Comparison of ENCODE assay signal across 13 cellular contexts in the genomic region with DNA sequence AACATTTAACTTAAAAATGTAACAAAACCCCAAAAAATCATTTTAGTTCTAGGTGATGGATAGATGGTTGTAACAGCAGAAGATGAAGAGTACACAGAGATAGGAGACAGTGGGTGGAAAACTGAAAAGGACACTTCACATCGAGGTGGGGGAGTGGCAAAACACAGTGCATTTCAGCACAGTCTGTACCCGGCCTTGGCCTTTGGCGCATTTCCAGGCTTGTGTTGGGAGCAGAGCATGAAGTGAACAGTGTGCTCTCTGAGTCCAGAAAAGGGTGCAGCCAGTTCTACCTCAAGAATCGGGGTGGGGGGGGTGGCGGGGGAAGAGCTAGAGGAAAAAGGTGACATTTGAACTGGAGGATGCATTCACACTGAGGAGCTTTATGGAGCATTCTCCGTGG. TPM values are rescaled to one million over a fixed set of nuclear protein-coding genes. Genes with fewer than 3 reads are reported as not detected.
DNase-seq lines count a peak whose midpoint lies in the region; ATAC-seq and TF ChIP-seq lines count a peak whose summit lies in the region.
"Had no signal": no experiment of that assay in that cellular context is flagged by ENCODE, and none has a peak within 500 bp of the region (broad histone marks: within the 10 kb centered on the region; RNA-seq: fewer than 3 reads in every experiment).

No MANE protein-coding gene starts in this region.

- H3K9me3 ChIP-seq in upper lobe of right lung: no peaks in the 10 kb centered on the region

- intact Hi-C loops in Right ventricle myocardium inferior (cut with DNase I): no loop called here
- intact Hi-C loops in cardiac septum (cut with DNase I): no loop called here
- intact Hi-C loops in upper lobe of right lung (cut with DNase I): no loop called here

- H3K4me3 Mint-ChIP-seq in mesothelial cell of epicardium: peak overlapping the region; percentile 24
- H3K4me3 Mint-ChIP-seq: dendritic cell treated with granulocyte-macrophage colony-stimulating factor and Interleukin-4, amounts not matched to agents 40 ng/mL and 50 ng/mL, for 4 days had no signal

- no peaks in the 10 kb centered on the region for H3K4me1 ChIP-seq in upper lobe of right lung

- H3K9me3 Mint-ChIP-seq in mesothelial cell of epicardium: peaks cover 15% of the 10 kb centered on the region
- H3K9me3 Mint-ChIP-seq: dendritic cell treated with granulocyte-macrophage colony-stimulating factor and Interleukin-4, amounts not matched to agents 40 ng/mL and 50 ng/mL, for 4 days had no signal

- peak; percentile 18 for ATAC-seq in Right ventricle myocardium inferior
- ATAC-seq in upper lobe of right lung: peak; percentile 20

- H3K36me3 ChIP-seq in upper lobe of right lung: peaks cover 15% of the 10 kb centered on the region

- DNase-seq in Right ventricle myocardium inferior (ENCODE audit: missing footprints) (peak; percentile 85), cardiac septum (ENCODE audit: low spot score) (no peak), choroid plexus epithelial cell (ENCODE audit: low read depth) (peak; percentile 65), mesothelial cell of epicardium (ENCODE audit: low spot score in 2 of 2, unreplicated experiment in 2 of 2) (no peak), upper lobe of right lung (peak; percentile 85), NCI-H446 treated with DMSO at 0.1 percent for 48 hours (lab: John Stamatoyannopoulos, UW) (no peak), EL (no peak)
- DNase-seq in stimulated activated CD4-positive, alpha-beta T cell treated with anti-CD3 and anti-CD28 coated beads, Interleukin-15, amount 100 ng/mL, for 24 hours: no peak
- DNase-seq: activated effector memory CD4-positive, alpha-beta T cell treated with anti-CD3 and anti-CD28 coated beads, Interleukin-2, amount 50 U/mL, for 16 hours; NCI-H226 had no signal

- H3K27ac Mint-ChIP-seq in mesothelial cell of epicardium: peak overlapping the region; percentile 73
- H3K27ac Mint-ChIP-seq: dendritic cell treated with granulocyte-macrophage colony-stimulating factor and Interleukin-4, amounts not matched to agents 40 ng/mL and 50 ng/mL, for 4 days had no signal

- H3K36me3 Mint-ChIP-seq in mesothelial cell of epicardium: peaks cover 17% of the 10 kb centered on the region

- peaks cover 72% of the 10 kb centered on the region for H3K4me1 Mint-ChIP-seq in mesothelial cell of epicardium

- no peak overlapping the region for H3K27ac ChIP-seq in upper lobe of right lung
- H3K27ac ChIP-seq: BLaER1 treated with 17β-estradiol and CSF1 and Interleukin-3, amounts not matched to agents 10 nM and 100 nM; VCaP had no signal

- no peaks in the 10 kb centered on the region for H3K27me3 Mint-ChIP-seq in mesothelial cell of epicardium (ENCODE audit: low read depth)

- no peak overlapping the region for H3K4me3 ChIP-seq in choroid plexus epithelial cell (ENCODE audit: low read depth, low read length)
- H3K4me3 ChIP-seq in upper lobe of right lung: peak overlapping the region; percentile 16
- H3K4me3 ChIP-seq: BLaER1 treated with 17β-estradiol and CSF1 and Interleukin-3, amounts not matched to agents 10 nM and 100 nM had no signal

- TF ChIP-seq CTCF in choroid plexus epithelial cell (conservative IDR thresholded peaks at IDR 0.05; ENCODE audit: low read depth, low read length) (no peak), mesothelial cell of epicardium (IDR thresholded peaks at IDR 0.05; ENCODE audit: unreplicated experiment) (no peak), upper lobe of right lung (IDR thresholded peaks at IDR 0.05) (no peak)

- no peaks in the 10 kb centered on the region for H3K27me3 ChIP-seq in upper lobe of right lung

RNA-seq across cellular contexts. Expression of a gene that starts 4.3 kb away (rescaled TPM):
- 34.1 TPM for total RNA-seq in Right ventricle myocardium inferior
- 34.2 TPM for total RNA-seq in cardiac septum
- 99.0 to 103 TPM (median 102 TPM) in 3 replicates for total RNA-seq in mesothelial cell of epicardium
- total RNA-seq in upper lobe of right lung: 44.4 TPM

RNA-seq across cellular contexts. Expression of a gene that starts 7.5 kb away (rescaled TPM):
- total RNA-seq in Right ventricle myocardium inferior: 3.4 TPM
- total RNA-seq in cardiac septum: 7.2 TPM
- 26.2 to 31.5 TPM (median 29.0 TPM) in 3 replicates for total RNA-seq in mesothelial cell of epicardium
- 12.6 TPM for total RNA-seq in upper lobe of right lung

RNA-seq across cellular contexts. Expression of a gene that starts 37.9 kb away (rescaled TPM):
- 0.35 TPM for total RNA-seq in Right ventricle myocardium inferior
- 3.2 TPM for total RNA-seq in cardiac septum
- total RNA-seq in mesothelial cell of epicardium: 27.2 to 29.0 TPM (median 28.5 TPM) in 3 replicates
- 1.3 TPM for total RNA-seq in upper lobe of right lung

Comparison
In these comparisons a context has a peak if more than half of its experiments do, and no peak if none do; other contexts are left out.
1. DNase-seq: peak in Right ventricle myocardium inferior (single experiment), choroid plexus epithelial cell (single experiment) and upper lobe of right lung (single experiment); none in cardiac septum (single experiment), mesothelial cell of epicardium (0 of 2), stimulated activated CD4-positive, alpha-beta T cell treated with anti-CD3 and anti-CD28 coated beads, Interleukin-15, amount 100 ng/mL, for 24 hours (single experiment), NCI-H446 treated with DMSO at 0.1 percent for 48 hours (single experiment) and EL (single experiment).